Comparison of ENCODE assay signal across 20 cellular contexts in the genomic region with DNA sequence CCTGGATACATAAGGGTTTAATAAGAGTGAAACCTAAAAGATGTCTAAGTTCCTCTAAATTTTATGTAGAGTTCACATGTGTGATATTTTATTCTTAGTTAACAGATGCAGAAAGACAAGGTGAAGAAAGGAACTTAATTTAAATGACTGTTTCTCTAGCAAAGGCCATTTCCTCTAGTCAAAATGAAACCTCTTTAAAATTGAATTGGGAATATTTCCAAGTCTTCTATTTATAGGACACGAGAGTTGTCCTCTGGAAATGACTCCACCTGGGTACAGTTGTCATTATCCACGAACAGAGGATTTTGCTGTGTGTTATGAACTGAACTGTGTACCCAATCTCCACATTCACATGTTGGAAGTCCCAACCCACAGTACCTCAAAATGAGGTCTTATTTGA.
DNase-seq lines count a peak whose midpoint lies in the region; ATAC-seq, FAIRE-seq and TF ChIP-seq lines count a peak whose summit lies in the region.
"Had no signal": no experiment of that assay in that cellular context is flagged by ENCODE, and none has a peak within 500 bp of the region (broad histone marks: within the 10 kb centered on the region; RNA-seq: fewer than 3 reads in every experiment).

No MANE protein-coding gene starts in this region.

- peak; percentile 40 for FAIRE-seq in GM12892 (lab: Jason Lieb, UNC)
- FAIRE-seq: A204.1, G401.6, GM19239 had no signal

- DNase-seq in NCI-H2029 (lab: John Stamatoyannopoulos, UW) (peak; percentile 5), NCI-H2029 treated with DMSO at 0.1 percent for 48 hours (lab: John Stamatoyannopoulos, UW) (no peak), GM12892 (ENCODE audit: insufficient read length) (no peak), NCI-H1105 (lab: John Stamatoyannopoulos, UW) (no peak)
- DNase-seq: Caco-2; CD4-positive, CD25-positive, alpha-beta regulatory T cell; CD8-positive, alpha-beta T cell; DMS153; DND-41; H9 had no signal

- no peak overlapping the region for H3K4me3 ChIP-seq in OCI-LY3 (ENCODE audit: low read length)
- H3K4me3 ChIP-seq: BLaER1, GM23338 had no signal

- TF ChIP-seq POLR2A in GM12892 (IDR thresholded peaks at IDR 0.05; ENCODE audit: low read depth, low read length): no peak

- no peak overlapping the region for H3K9ac ChIP-seq in OCI-LY3 (ENCODE audit: low read length)
- H3K9ac ChIP-seq: BLaER1 had no signal

- no peaks in the 10 kb centered on the region for H3K9me3 ChIP-seq in OCI-LY3 (ENCODE audit: insufficient read depth, low read length)
- H3K9me3 ChIP-seq: BLaER1, Caco-2 had no signal

- H3K4me1 ChIP-seq in OCI-LY3 (ENCODE audit: low read length): peaks cover 12% of the 10 kb centered on the region
- H3K4me1 ChIP-seq: BLaER1, Caco-2 had no signal

- no peaks in the 10 kb centered on the region for H3K79me2 ChIP-seq in OCI-LY3 (ENCODE audit: low read length)

- TF ChIP-seq CTCF in OCI-LY3 (IDR thresholded peaks at IDR 0.05; ENCODE audit: low read depth, low read length): no peak

- H3K27me3 ChIP-seq in OCI-LY3 (ENCODE audit: low read depth, low read length): peaks cover 20% of the 10 kb centered on the region; the same call in 1 of the 2 replicates
- H3K27me3 ChIP-seq: BLaER1 had no signal

- H3K4me2 ChIP-seq in OCI-LY3 (ENCODE audit: low read length): peak overlapping the region; percentile 13; the same call in 1 of the 2 replicates
- H3K4me2 ChIP-seq: BLaER1, GM23338 had no signal

- no peak for ATAC-seq in HG02840 (IDR thresholded peaks at IDR 0.05; ENCODE audit: low FRiP score, unreplicated experiment)
- ATAC-seq: CD8-positive, alpha-beta T cell; GM23338; HCT116 had no signal

- no peaks in the 10 kb centered on the region for H4K20me1 ChIP-seq in OCI-LY3 (ENCODE audit: insufficient read depth, low read length)
- H4K20me1 ChIP-seq: BLaER1 had no signal

- H2AFZ ChIP-seq in OCI-LY3 (ENCODE audit: low read depth, low read length): no peak overlapping the region
- H2AFZ ChIP-seq: GM23338 had no signal

- no peak overlapping the region for H3K27ac ChIP-seq in OCI-LY3 (ENCODE audit: low read length)
- H3K27ac ChIP-seq: 22Rv1, BLaER1, C4-2B had no signal

- H3K36me3 ChIP-seq in OCI-LY3 (replicated peaks; ENCODE audit: low read depth, low read length): no peaks in the 10 kb centered on the region
- H3K36me3 ChIP-seq: BLaER1 had no signal
